9 cellular contexts compared by ENCODE assay signal in genomic region chr9:110021891-110022290, GRCh38.
DNase-seq lines count a peak whose midpoint lies in the region; ATAC-seq and TF ChIP-seq lines count a peak whose summit lies in the region.
"Had no signal": no experiment of that assay in that cellular context is flagged by ENCODE, and none has a peak within 500 bp of the region (broad histone marks: within the 10 kb centered on the region; RNA-seq: fewer than 3 reads in every experiment).

No MANE protein-coding gene starts in this region.

- H3K27ac ChIP-seq in WERI-Rb-1: no peak overlapping the region

- ATAC-seq in GM21423 (IDR thresholded peaks at IDR 0.05; ENCODE audit: unreplicated experiment): peak; percentile 92
- peak; percentile 96 for ATAC-seq in HG03575 (IDR thresholded peaks at IDR 0.05; ENCODE audit: extremely low read depth, insufficient number of reproducible peaks, low FRiP score, unreplicated experiment)
- peak; percentile 33 for ATAC-seq in esophagus mucosa
- ATAC-seq: HCT116 had no signal

- H3K9me3 ChIP-seq in WERI-Rb-1 (ENCODE audit: severe bottlenecking): no peaks in the 10 kb centered on the region

- in situ Hi-C loops in GM13976 (cut with MboI; ENCODE audit: low sequenced_read_pairs, unreplicated experiment): no loop called here

- no peaks in the 10 kb centered on the region for H3K36me3 ChIP-seq in WERI-Rb-1

- H3K27me3 ChIP-seq in WERI-Rb-1 (ENCODE audit: insufficient read depth, low read depth, severe bottlenecking): no peaks in the 10 kb centered on the region

- TF ChIP-seq CTCF in GM13976 (IDR thresholded peaks at IDR 0.05; ENCODE audit: borderline replicate concordance, control extremely low read depth, extremely low read depth, insufficient read depth, missing control alignments) (no peak), WERI-Rb-1 (IDR thresholded peaks at IDR 0.05; ENCODE audit: low read depth, low read length) (no peak)

- DNase-seq in GM13976 (ENCODE audit: low spot score): peak; percentile 43
- no peak for DNase-seq in activated effector memory CD4-positive, alpha-beta T cell treated with Interleukin-2 at 50 U/mL for 16 hours
- DNase-seq in NCI-H1105 treated with DMSO at 0.1 percent for 48 hours (lab: John Stamatoyannopoulos, UW): no peak
- no peak for DNase-seq in WERI-Rb-1
- DNase-seq in NCI-H2107 (lab: John Stamatoyannopoulos, UW): no peak

- no peak overlapping the region for H3K4me3 ChIP-seq in WERI-Rb-1 (ENCODE audit: low read depth, low read length)

Comparison
In these comparisons a context has a peak if more than half of its experiments do, and no peak if none do; other contexts are left out.
1. ATAC-seq: peak in every context shown above with its lines; median percentile 96 in HG03575; 92 in GM21423; 33 in esophagus mucosa.